11 cellular contexts compared by ENCODE assay signal in genomic region chr5:14331377-14331776, GRCh38.
DNase-seq lines count a peak whose midpoint lies in the region; ATAC-seq lines count a peak whose summit lies in the region.
"Had no signal": no experiment of that assay in that cellular context is flagged by ENCODE, and none has a peak within 500 bp of the region (broad histone marks: within the 10 kb centered on the region; RNA-seq: fewer than 3 reads in every experiment).

No MANE protein-coding gene starts in this region.

- no peaks in the 10 kb centered on the region for H3K27me3 ChIP-seq in MG63

- intact Hi-C loops in activated CD4-positive, alpha-beta memory T cell treated with anti-CD3 and anti-CD28 coated beads for 36 hours (cut with micrococcal nuclease) = no loop called here

- ATAC-seq in HG02981 (IDR thresholded peaks at IDR 0.05; ENCODE audit: unreplicated experiment) = peak; percentile 79
- peak; percentile 79 for ATAC-seq in stimulated activated effector memory CD8-positive, alpha-beta T cell treated with anti-CD3 and anti-CD28 coated beads, Interleukin-12 subunit alpha, Interleukin-12 subunit beta, amount 100 ng/mL, for 72 hours
- ATAC-seq: Panc1 had no signal

- H3K4me3 Mint-ChIP-seq in activated CD4-positive, alpha-beta memory T cell treated with anti-CD3 and anti-CD28 coated beads, Interleukin-2, amount 10 ng/mL, durations not matched to agents 7 days and 5 days = no peak overlapping the region
- H3K4me3 Mint-ChIP-seq in activated CD4-positive, alpha-beta memory T cell treated with anti-CD3 and anti-CD28 coated beads for 36 hours = no peak overlapping the region
- H3K4me3 Mint-ChIP-seq in stimulated activated effector memory CD8-positive, alpha-beta T cell treated with anti-CD3 and anti-CD28 coated beads, Interleukin-12 subunit alpha, Interleukin-12 subunit beta, amount 100 ng/mL, for 72 hours = no peak overlapping the region

- peaks cover 17% of the 10 kb centered on the region for H3K4me1 Mint-ChIP-seq in activated CD4-positive, alpha-beta memory T cell treated with anti-CD3 and anti-CD28 coated beads, Interleukin-2, amount 10 ng/mL, durations not matched to agents 7 days and 5 days
- H3K4me1 Mint-ChIP-seq in activated CD4-positive, alpha-beta memory T cell treated with anti-CD3 and anti-CD28 coated beads for 36 hours (ENCODE audit: low read depth) = peaks cover 4% of the 10 kb centered on the region
- peaks cover 5% of the 10 kb centered on the region for H3K4me1 Mint-ChIP-seq in stimulated activated effector memory CD8-positive, alpha-beta T cell treated with anti-CD3 and anti-CD28 coated beads, Interleukin-12 subunit alpha, Interleukin-12 subunit beta, amount 100 ng/mL, for 72 hours

- peak overlapping the region; percentile 65 for H3K27ac ChIP-seq in SK-N-MC

- no peaks in the 10 kb centered on the region for H3K9me3 Mint-ChIP-seq in activated CD4-positive, alpha-beta memory T cell treated with anti-CD3 and anti-CD28 coated beads, Interleukin-2, amount 10 ng/mL, durations not matched to agents 7 days and 5 days
- no peaks in the 10 kb centered on the region for H3K9me3 Mint-ChIP-seq in activated CD4-positive, alpha-beta memory T cell treated with anti-CD3 and anti-CD28 coated beads for 36 hours
- no peaks in the 10 kb centered on the region for H3K9me3 Mint-ChIP-seq in stimulated activated effector memory CD8-positive, alpha-beta T cell treated with anti-CD3 and anti-CD28 coated beads, Interleukin-12 subunit alpha, Interleukin-12 subunit beta, amount 100 ng/mL, for 72 hours

- H3K9me3 ChIP-seq in SK-N-MC (ENCODE audit: low read depth, low read length) (no peaks in the 10 kb centered on the region), MG63 (no peaks in the 10 kb centered on the region)

- peaks cover 2% of the 10 kb centered on the region; the same call in 1 of the 2 replicates for H3K36me3 ChIP-seq in SK-N-MC (ENCODE audit: insufficient read depth, low read length)
- peaks cover 99% of the 10 kb centered on the region for H3K36me3 ChIP-seq in MG63

- DNase-seq in activated CD4-positive, alpha-beta memory T cell treated with anti-CD3 and anti-CD28 coated beads, Interleukin-2, amount 10 ng/mL, durations not matched to agents 7 days and 5 days = peak; percentile 22
- DNase-seq in activated CD4-positive, alpha-beta memory T cell treated with anti-CD3 and anti-CD28 coated beads for 36 hours = no peak
- DNase-seq in SK-N-MC (ENCODE audit: low read depth, low spot score) = peak; percentile 20
- DNase-seq in stimulated activated effector memory CD8-positive, alpha-beta T cell treated with anti-CD3 and anti-CD28 coated beads, Interleukin-12 subunit alpha, Interleukin-12 subunit beta, amount 100 ng/mL, for 72 hours (ENCODE audit: low spot score in 2 of 2) = no peak
- DNase-seq in mucosa of gallbladder (ENCODE audit: low spot score) = no peak
- no peak for DNase-seq in MG63
- DNase-seq in AG20443 (ENCODE audit: low spot score) = no peak
- DNase-seq: activated CD8-positive, alpha-beta memory T cell treated with anti-CD3 and anti-CD28 coated beads, Interleukin-2, amount 50 U/mL, for 4 hours; trophoblast cell had no signal

- POLR2A ChIA-PET in activated CD4-positive, alpha-beta memory T cell treated with anti-CD3 and anti-CD28 coated beads, Interleukin-2, amount 10 ng/mL, durations not matched to agents 7 days and 5 days (lab: Charles Lee) = no interaction called here
- POLR2A ChIA-PET in activated CD4-positive, alpha-beta memory T cell treated with anti-CD3 and anti-CD28 coated beads for 36 hours (lab: Charles Lee) = no interaction called here

- no peak overlapping the region for H3K9ac ChIP-seq in SK-N-MC (ENCODE audit: insufficient read length)

- peaks cover 5% of the 10 kb centered on the region for H3K27me3 Mint-ChIP-seq in activated CD4-positive, alpha-beta memory T cell treated with anti-CD3 and anti-CD28 coated beads, Interleukin-2, amount 10 ng/mL, durations not matched to agents 7 days and 5 days
- no peaks in the 10 kb centered on the region for H3K27me3 Mint-ChIP-seq in activated CD4-positive, alpha-beta memory T cell treated with anti-CD3 and anti-CD28 coated beads for 36 hours

- no peaks in the 10 kb centered on the region for H3K36me3 Mint-ChIP-seq in activated CD4-positive, alpha-beta memory T cell treated with anti-CD3 and anti-CD28 coated beads, Interleukin-2, amount 10 ng/mL, durations not matched to agents 7 days and 5 days (ENCODE audit: low read depth)
- H3K36me3 Mint-ChIP-seq in activated CD4-positive, alpha-beta memory T cell treated with anti-CD3 and anti-CD28 coated beads for 36 hours = no peaks in the 10 kb centered on the region
- no peaks in the 10 kb centered on the region for H3K36me3 Mint-ChIP-seq in stimulated activated effector memory CD8-positive, alpha-beta T cell treated with anti-CD3 and anti-CD28 coated beads, Interleukin-12 subunit alpha, Interleukin-12 subunit beta, amount 100 ng/mL, for 72 hours

- H3K4me3 ChIP-seq in SK-N-MC = peak overlapping the region; percentile 9; the same call in 1 of the 2 replicates
- no peak overlapping the region for H3K4me3 ChIP-seq in MG63

- CTCF ChIA-PET in activated CD4-positive, alpha-beta memory T cell treated with anti-CD3 and anti-CD28 coated beads, Interleukin-2, amount 10 ng/mL, durations not matched to agents 7 days and 5 days (lab: Charles Lee) = interaction anchor here (1.2 to 1.4 kb wide), 2 partner anchors 32 to 35 kb away, joined by 3 read pairs; no protein-coding TSS in a partner anchor
- CTCF ChIA-PET in activated CD4-positive, alpha-beta memory T cell treated with anti-CD3 and anti-CD28 coated beads for 36 hours (lab: Charles Lee) = no interaction called here

- H3K27ac Mint-ChIP-seq in activated CD4-positive, alpha-beta memory T cell treated with anti-CD3 and anti-CD28 coated beads, Interleukin-2, amount 10 ng/mL, durations not matched to agents 7 days and 5 days = no peak overlapping the region
- H3K27ac Mint-ChIP-seq in activated CD4-positive, alpha-beta memory T cell treated with anti-CD3 and anti-CD28 coated beads for 36 hours = no peak overlapping the region
- no peak overlapping the region for H3K27ac Mint-ChIP-seq in stimulated activated effector memory CD8-positive, alpha-beta T cell treated with anti-CD3 and anti-CD28 coated beads, Interleukin-12 subunit alpha, Interleukin-12 subunit beta, amount 100 ng/mL, for 72 hours

Comparison
In these comparisons a context has a peak if more than half of its experiments do, and no peak if none do; other contexts are left out.
1. DNase-seq: peak in activated CD4-positive, alpha-beta memory T cell treated with anti-CD3 and anti-CD28 coated beads, Interleukin-2, amount 10 ng/mL, durations not matched to agents 7 days and 5 days (single experiment) and SK-N-MC (single experiment); none in activated CD4-positive, alpha-beta memory T cell treated with anti-CD3 and anti-CD28 coated beads for 36 hours (single experiment), stimulated activated effector memory CD8-positive, alpha-beta T cell treated with anti-CD3 and anti-CD28 coated beads, Interleukin-12 subunit alpha, Interleukin-12 subunit beta, amount 100 ng/mL, for 72 hours (0 of 2), mucosa of gallbladder (single experiment), MG63 (single experiment) and AG20443 (single experiment).